Comparison of ENCODE assay signal across 10 cellular contexts in the genomic region with DNA sequence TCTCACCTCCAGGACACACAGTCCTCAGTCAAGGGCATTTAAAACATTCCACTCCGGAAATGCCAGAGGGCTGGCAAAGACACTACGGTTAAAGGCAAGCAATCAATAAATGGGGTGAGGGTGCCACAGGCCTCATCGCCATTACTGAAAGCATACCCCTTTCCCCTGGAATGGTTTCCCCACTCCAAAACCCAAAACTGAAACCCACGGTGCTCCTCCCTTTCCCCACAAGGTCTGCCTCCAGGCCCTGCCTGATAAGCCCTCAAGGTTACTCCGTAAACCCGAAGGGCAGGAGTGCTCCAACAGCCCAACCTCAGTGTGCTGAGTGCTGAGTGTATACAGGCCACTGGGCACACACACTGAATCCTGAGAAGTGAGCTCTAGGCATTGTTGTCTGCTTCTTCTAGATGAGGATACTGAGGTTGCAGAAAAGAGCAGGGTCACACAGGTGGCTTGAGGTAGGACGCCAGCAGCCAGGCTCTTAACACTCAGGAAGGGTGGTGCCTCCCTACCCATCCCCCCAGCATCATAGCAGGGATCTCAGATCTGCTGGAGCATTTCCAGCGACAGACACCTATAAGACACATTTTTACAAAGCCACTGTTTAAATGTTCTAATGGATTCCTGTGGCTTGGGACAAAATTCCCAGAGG. TPM values are rescaled to one million over a fixed set of nuclear protein-coding genes. Genes with fewer than 3 reads are reported as not detected.
DNase-seq lines count a peak whose midpoint lies in the region; ATAC-seq and TF ChIP-seq lines count a peak whose summit lies in the region.
"Had no signal": no experiment of that assay in that cellular context is flagged by ENCODE, and none has a peak within 500 bp of the region (broad histone marks: within the 10 kb centered on the region; RNA-seq: fewer than 3 reads in every experiment).

No MANE protein-coding gene starts in this region.

- TF ChIP-seq POLR2A in adrenal gland (IDR thresholded peaks at IDR 0.05) (peak in 1 of 2 donors; percentile 28), esophagus muscularis mucosa (IDR thresholded peaks at IDR 0.05; ENCODE audit: low read depth) (no peak)

- H3K9me3 ChIP-seq in adrenal gland (replicated peaks in 1 of 3) (no peaks in the 10 kb centered on the region), mucosa of descending colon (no peaks in the 10 kb centered on the region), esophagus muscularis mucosa (no peaks in the 10 kb centered on the region)

- H3K4me3 ChIP-seq in adrenal gland, result no peak overlapping the region
- no peak overlapping the region for H3K4me3 ChIP-seq in mucosa of descending colon
- H3K4me3 ChIP-seq in esophagus muscularis mucosa, result no peak overlapping the region

- no peaks in the 10 kb centered on the region for H3K27me3 ChIP-seq in adrenal gland
- H3K27me3 ChIP-seq in esophagus muscularis mucosa, result no peaks in the 10 kb centered on the region

- no peaks in the 10 kb centered on the region for H3K27me3 Mint-ChIP-seq in Calu3 (ENCODE audit: unreplicated experiment)

- ATAC-seq in HG03342 (IDR thresholded peaks at IDR 0.05; ENCODE audit: unreplicated experiment) (peak; percentile 29), mucosa of descending colon (peak; percentile 35)

- no peaks in the 10 kb centered on the region for H3K9me3 Mint-ChIP-seq in Calu3 (ENCODE audit: low read depth, unreplicated experiment)

- peak overlapping the region; percentile 48 for H3K27ac Mint-ChIP-seq in Calu3 (ENCODE audit: unreplicated experiment)

- intact Hi-C loops in Calu3 (cut with micrococcal nuclease; ENCODE audit: unreplicated experiment), result no loop called here
- intact Hi-C loops in adrenal gland (cut with DNase I), result no loop called here
- intact Hi-C loops in mucosa of descending colon (cut with DNase I, micrococcal nuclease), result no loop called here
- intact Hi-C loops in esophagus muscularis mucosa (cut with DNase I), result no loop called here

- no peak for TF ChIP-seq EP300 in esophagus muscularis mucosa (IDR thresholded peaks at IDR 0.05)

- H3K36me3 ChIP-seq in adrenal gland (replicated peaks in 1 of 2), result peaks cover 0 to 5% of the 10 kb centered on the region in 2 donors
- no peaks in the 10 kb centered on the region for H3K36me3 ChIP-seq in mucosa of descending colon (ENCODE audit: low read depth)
- H3K36me3 ChIP-seq in esophagus muscularis mucosa, result peaks cover 0 to 11% (median 0%) of the 10 kb centered on the region in 4 donors

- H3K27ac ChIP-seq in adrenal gland (peak overlapping the region; percentile 35 to 94 (median 67)), esophagus muscularis mucosa (replicated peaks in 1 of 4) (no peak overlapping the region)

- no peak for DNase-seq in Calu3
- peak; percentile 54 to 86 (median 84) for DNase-seq in adrenal gland
- no peak for DNase-seq in mucosa of descending colon
- DNase-seq in DMS79 (lab: John Stamatoyannopoulos, UW), result no peak
- DNase-seq in esophagus muscularis mucosa (ENCODE audit: extremely low spot score), result no peak
- no peak for DNase-seq in nucleus accumbens (lab: John Stamatoyannopoulos, UW)
- no peak for DNase-seq in SKM-1 treated with dmso at 0.1 percent for 144 hours (lab: John Stamatoyannopoulos, UW; ENCODE audit: unreplicated experiment)
- DNase-seq: central memory CD4-positive, alpha-beta T cell; H7 had no signal

- peaks cover 6% of the 10 kb centered on the region for H3K36me3 Mint-ChIP-seq in Calu3 (ENCODE audit: insufficient read depth, unreplicated experiment)

- peaks cover 34% of the 10 kb centered on the region for H3K4me1 Mint-ChIP-seq in Calu3 (ENCODE audit: low read depth, unreplicated experiment)

- CTCF ChIA-PET in Calu3 (lab: Charles Lee), result no interaction called here

- H3K4me1 ChIP-seq in adrenal gland (replicated peaks in 1 of 2), result peaks cover 39 to 84% of the 10 kb centered on the region in 2 donors
- peaks cover 16% of the 10 kb centered on the region for H3K4me1 ChIP-seq in mucosa of descending colon (ENCODE audit: low read depth)
- peaks cover 77 to 88% (median 80%) of the 10 kb centered on the region in 4 donors for H3K4me1 ChIP-seq in esophagus muscularis mucosa

- no TSS peak for BruUV-seq in Calu3 (replicated peaks; lab: Mats Ljungman, UMichigan)

- H3K4me3 Mint-ChIP-seq in Calu3 (ENCODE audit: low read depth, unreplicated experiment), result no peak overlapping the region

- TF ChIP-seq CTCF in Calu3 (IDR thresholded peaks at IDR 0.05; ENCODE audit: unreplicated experiment) (no peak), adrenal gland (IDR thresholded peaks at IDR 0.05) (no peak), mucosa of descending colon (IDR thresholded peaks at IDR 0.05) (no peak), esophagus muscularis mucosa (IDR thresholded peaks at IDR 0.05) (no peak)

- 37 to 48% (median 41%) methylated on average over 6 to 8 of the region's 8 CpGs for WGBS in adrenal gland, 4 donors
- 68% methylated on average over 8 of the region's 8 CpGs for WGBS in esophagus muscularis mucosa

RNA-seq across cellular contexts. Expression of a gene that starts 29.0 kb away (rescaled TPM):
- total RNA-seq in Calu3 (2022) (16.6 and 16.7 TPM in 2 replicates), adrenal gland (10 to 100 TPM; 17.9 to 91.5 (median 55.4) TPM), mucosa of descending colon (10 to 100 TPM; 77.8 to 85.1 (median 82.0) TPM), esophagus muscularis mucosa (10 to 100 TPM; 32.8 to 63.4 (median 47.4) TPM)
- 100 to 1,000 TPM in 1 of 3 donors, 10 to 100 TPM in 2; 70.8 to 150 (median 86.5) TPM for polyA plus RNA-seq in adrenal gland

Comparison
In these comparisons a context has a peak if more than half of its experiments do, and no peak if none do; other contexts are left out.
1. DNase-seq: peak in adrenal gland (7 of 7); none in Calu3 (single experiment), mucosa of descending colon (0 of 3), DMS79 (single experiment), esophagus muscularis mucosa (single experiment), nucleus accumbens (0 of 56) and SKM-1 treated with dmso at 0.1 percent for 144 hours (single experiment).
2. H3K27ac ChIP-seq: peak in adrenal gland (5 of 5); none in esophagus muscularis mucosa (0 of 4).